In the genomic region with DNA sequence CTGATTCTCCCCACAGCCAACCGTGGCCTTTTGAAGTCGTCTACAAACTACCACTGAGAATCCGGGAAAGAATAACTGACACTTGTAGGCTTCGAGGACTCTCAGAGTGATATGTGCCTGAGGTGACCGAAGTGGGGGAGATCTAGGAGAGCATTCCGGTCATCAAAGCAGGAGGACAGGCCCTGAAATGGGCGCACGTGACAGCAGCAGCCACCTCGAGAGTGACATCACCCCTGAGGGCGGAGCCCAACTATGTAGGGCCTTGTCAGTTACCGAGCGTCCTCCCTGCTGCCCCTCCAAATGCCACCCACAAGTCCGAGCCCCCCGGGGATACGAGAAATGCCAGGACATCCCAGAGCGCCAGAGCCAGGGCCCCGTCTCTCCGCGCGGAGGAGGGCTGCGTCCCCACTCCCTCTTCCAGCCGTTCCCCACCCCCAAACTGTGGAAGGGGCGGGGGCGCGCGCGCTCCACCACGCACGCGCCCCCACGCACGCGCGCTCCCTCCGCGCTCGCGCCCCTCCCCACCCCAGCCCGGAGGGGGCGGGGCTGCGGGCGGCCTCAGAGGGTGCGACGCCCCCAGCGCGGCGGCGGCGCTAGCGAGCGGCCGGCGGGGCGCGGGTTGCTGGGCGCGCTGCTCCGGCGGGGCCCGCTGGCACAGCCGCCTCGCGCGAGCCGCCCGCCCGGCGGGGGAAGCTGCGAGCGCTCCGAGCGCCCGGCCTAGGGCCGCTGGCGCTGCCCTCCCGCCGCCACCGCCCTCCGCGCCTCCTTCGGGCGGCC, we compare ENCODE assay signal across 8 cellular contexts. TPM values are rescaled to one million over a fixed set of nuclear protein-coding genes. Genes with fewer than 3 reads are reported as not detected.
A peak's percentile ranks its signal among the peaks of the same experiment; 100 is the strongest.
DNase-seq lines count a peak whose midpoint lies in the region; ATAC-seq lines count a peak whose summit lies in the region.

A gene (plus strand): TSS at position 587 of the 777 bp plus-strand sequence. CDS start 43,325 bp downstream, outside the sequence.

- H3K4me3 Mint-ChIP-seq in immature natural killer cell = peak within 1 kb of the TSS; percentile 95 to 98 (median 97)

- no peaks in the 10 kb centered on the region for H3K36me3 Mint-ChIP-seq in immature natural killer cell

- peaks cover 13 to 17% (median 15%) of the 10 kb centered on the region in 3 donors for H3K27me3 Mint-ChIP-seq in immature natural killer cell (ENCODE audit: low read depth in 3 of 3)

- H3K9me3 ChIP-seq in skeletal muscle tissue (ENCODE audit: control insufficient read depth in 3 of 3, low read length in 3 of 3) = no peaks in the 10 kb centered on the region

- H3K27ac Mint-ChIP-seq in immature natural killer cell = peak within 1 kb of the TSS; percentile 97 to 99 (median 98)

- H3K27ac ChIP-seq in caudate nucleus (ENCODE audit: low read depth, low read length) (peak within 1 kb of the TSS; percentile 95), skeletal muscle tissue (ENCODE audit: low read depth, low read length) (peak within 1 kb of the TSS; percentile 63)

- peaks cover 8 to 17% (median 14%) of the 10 kb centered on the region in 3 donors for H3K4me1 ChIP-seq in skeletal muscle tissue (ENCODE audit: control insufficient read depth in 3 of 3, insufficient read depth in 3 of 3, low read length in 3 of 3)

- peaks cover 32 to 40% of the 10 kb centered on the region in 2 donors for H3K4me1 Mint-ChIP-seq in immature natural killer cell

- ATAC-seq in HG02943 (IDR thresholded peaks at IDR 0.05; ENCODE audit: low read depth, unreplicated experiment) (peak; percentile 55), GM19328 (IDR thresholded peaks at IDR 0.05; ENCODE audit: unreplicated experiment) (no peak)

- H3K36me3 ChIP-seq in skeletal muscle tissue (ENCODE audit: control insufficient read depth in 3 of 3, insufficient read depth in 3 of 3, low read length in 3 of 3) = no peaks in the 10 kb centered on the region

- DNase-seq in GM04503 (ENCODE audit: low read depth) = peak; percentile 44
- DNase-seq in NCI-H2171 (lab: John Stamatoyannopoulos, UW) = peak; percentile 74
- peak; percentile 48 for DNase-seq in activated CD4-positive, CD25-positive, alpha-beta regulatory T cell treated with anti-CD3 and anti-CD28 coated beads, Interleukin-2, amount 50 U/mL, for 16 hours (ENCODE audit: low read depth, low spot score)
- peak in 59 of 61 donors; percentile 12 to 91 (median 77) for DNase-seq in caudate nucleus (lab: John Stamatoyannopoulos, UW)
- peak; percentile 87 to 90 (median 88) for DNase-seq in immature natural killer cell

- peak within 1 kb of the TSS; percentile 63 to 81 (median 75) for H3K9ac ChIP-seq in skeletal muscle tissue (ENCODE audit: low read depth in 1 of 3, low read length in 3 of 3)

- H3K27me3 ChIP-seq in skeletal muscle tissue (ENCODE audit: control insufficient read depth in 3 of 3, insufficient read depth in 3 of 3, low read length in 3 of 3) = no peaks in the 10 kb centered on the region

- no peaks in the 10 kb centered on the region for H3K9me3 Mint-ChIP-seq in immature natural killer cell

- peak within 1 kb of the TSS; percentile 75 to 84 (median 78) for H3K4me3 ChIP-seq in skeletal muscle tissue (ENCODE audit: low read length in 3 of 3)

RNA-seq across cellular contexts. Expression of the gene that starts here (rescaled TPM):
- polyA plus RNA-seq in immature natural killer cell = 1 to 10 TPM; 2.6 to 6.2 (median 4.4) TPM
- total RNA-seq in skeletal muscle tissue = 44.9 TPM
